In the genomic region with DNA sequence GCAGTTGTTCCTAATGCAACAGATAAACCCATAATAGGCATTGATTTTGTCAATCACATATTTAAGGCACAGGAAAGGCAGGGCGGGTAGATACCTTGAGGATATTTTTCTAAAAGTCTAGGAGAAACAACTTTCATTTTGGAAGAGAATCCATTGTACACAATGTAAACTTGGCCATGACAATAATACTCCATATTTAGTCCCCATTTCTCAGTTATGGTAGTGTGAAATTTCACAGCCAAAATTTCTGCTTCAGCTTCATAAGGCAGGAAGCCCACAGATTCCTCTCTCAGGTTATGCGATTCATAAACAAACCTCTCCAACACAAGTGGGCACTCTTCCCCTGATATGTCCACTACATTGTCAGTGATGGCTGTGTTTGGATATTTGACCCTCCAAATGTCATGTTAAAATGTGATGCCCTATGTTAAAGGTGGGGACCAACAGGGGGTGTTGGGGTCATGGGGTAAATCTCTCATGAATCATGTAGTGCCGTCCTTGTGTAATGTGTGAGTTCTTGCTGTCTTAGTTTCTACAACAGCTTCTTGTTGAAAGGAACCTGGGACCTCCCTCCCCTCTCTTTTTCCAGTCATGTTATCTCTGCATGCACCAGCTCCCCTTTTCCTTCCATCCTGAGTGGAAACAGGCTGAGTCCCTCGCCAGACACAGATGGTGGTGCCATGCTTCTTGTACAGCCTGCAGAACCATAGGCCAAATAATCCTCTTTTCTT, we compare ENCODE assay signal across 22 cellular contexts.
DNase-seq lines count a peak whose midpoint lies in the region; ATAC-seq and TF ChIP-seq lines count a peak whose summit lies in the region.
"Had no signal": no experiment of that assay in that cellular context is flagged by ENCODE, and none has a peak within 500 bp of the region (broad histone marks: within the 10 kb centered on the region; RNA-seq: fewer than 3 reads in every experiment).

No MANE protein-coding gene starts in this region.

- intact Hi-C loops in left cardiac atrium (cut with DNase I): no loop called here

- ATAC-seq in HG02610 (IDR thresholded peaks at IDR 0.05; ENCODE audit: unreplicated experiment) (peak; percentile 6), left cardiac atrium (peak; percentile 87 to 92), foreskin keratinocyte (no peak)
- ATAC-seq: A549 had no signal

- H3K27me3 ChIP-seq in foreskin keratinocyte: no peaks in the 10 kb centered on the region
- H3K27me3 ChIP-seq: BLaER1 treated with 17β-estradiol and CSF1 and Interleukin-3, amounts not matched to agents 10 nM and 100 nM; Peyer's patch had no signal

- no peaks in the 10 kb centered on the region for H3K4me1 ChIP-seq in foreskin keratinocyte
- H3K4me1 ChIP-seq: A549, Peyer's patch had no signal

- H3K4me3 ChIP-seq in GM12865 (ENCODE audit: low read depth, low read length): no peak overlapping the region
- H3K4me3 ChIP-seq: A549; BLaER1 treated with 17β-estradiol and CSF1 and Interleukin-3, amounts not matched to agents 10 nM and 100 nM; Peyer's patch had no signal

- TF ChIP-seq CTCF in GM12865 (IDR thresholded peaks at IDR 0.05; ENCODE audit: insufficient read depth, low read depth, low read length, missing control alignments) (no peak), foreskin keratinocyte (conservative IDR thresholded peaks at IDR 0.05) (no peak)

- DNase-seq in GM12865 (ENCODE audit: low read depth) (peak; percentile 18), left cardiac atrium (peak; percentile 20), middle frontal gyrus (ENCODE audit: extremely low spot score, low spot score) (peak; percentile 38), activated gamma-delta T cell treated with Interleukin-2 at 50 U/mL for 16 hours (no peak), foreskin keratinocyte (no peak), substantia nigra (lab: John Stamatoyannopoulos, UW) (no peak)
- DNase-seq: AML-193; CD4-positive, alpha-beta T cell; DMS53; HCEC 1CT; KBM-7; MV-4-11; NCI-H1105; NCI-H2029; NCI-H446; NCI-H526 treated with DMSO at 0.1 percent for 48 hours; OCI-M1; Peyer's patch; SK-N-SH had no signal

- no peak overlapping the region for H3K27ac ChIP-seq in foreskin keratinocyte
- no peak overlapping the region for H3K27ac ChIP-seq in substantia nigra (ENCODE audit: low read depth, low read length, poor library complexity, severe bottlenecking)
- H3K27ac ChIP-seq: A549; BLaER1 treated with 17β-estradiol and CSF1 and Interleukin-3, amounts not matched to agents 10 nM and 100 nM; Peyer's patch had no signal

Comparison
In these comparisons a context has a peak if more than half of its experiments do, and no peak if none do; other contexts are left out.
1. DNase-seq: peak in GM12865 (single experiment), left cardiac atrium (single experiment) and middle frontal gyrus (single experiment); none in activated gamma-delta T cell treated with Interleukin-2 at 50 U/mL for 16 hours (single experiment), foreskin keratinocyte (0 of 2) and substantia nigra (0 of 49).